1 cellular context compared by ENCODE assay signal in genomic region chr2:42978175-42978886, GRCh38.
TF ChIP-seq lines count a peak whose summit lies in the region.

No MANE protein-coding gene starts in this region.

TF ChIP-seq in IMR-90, 13 proteins besides CTCF, POLR2A, EP300 and RAD21:
- no peak for TF ChIP-seq SMC3 (IDR thresholded peaks at IDR 0.05; ENCODE audit: low read depth, low read length)
- no peak for TF ChIP-seq CEBPB (IDR thresholded peaks at IDR 0.05; ENCODE audit: low read depth, low read length)
- no peak for TF ChIP-seq RCOR1 (IDR thresholded peaks at IDR 0.05; ENCODE audit: insufficient replicate concordance, low read length)
- TF ChIP-seq RFX5 (IDR thresholded peaks at IDR 0.05; ENCODE audit: low read depth, low read length) = no peak
- no peak for TF ChIP-seq MAFK (IDR thresholded peaks at IDR 0.05; ENCODE audit: low read depth, low read length)
- TF ChIP-seq NFE2L2 (IDR thresholded peaks at IDR 0.05; ENCODE audit: low read depth, low read length) = no peak
- no peak for TF ChIP-seq USF2 (IDR thresholded peaks at IDR 0.05; ENCODE audit: low read depth, low read length)
